15 cellular contexts compared by ENCODE assay signal in the genomic region with DNA sequence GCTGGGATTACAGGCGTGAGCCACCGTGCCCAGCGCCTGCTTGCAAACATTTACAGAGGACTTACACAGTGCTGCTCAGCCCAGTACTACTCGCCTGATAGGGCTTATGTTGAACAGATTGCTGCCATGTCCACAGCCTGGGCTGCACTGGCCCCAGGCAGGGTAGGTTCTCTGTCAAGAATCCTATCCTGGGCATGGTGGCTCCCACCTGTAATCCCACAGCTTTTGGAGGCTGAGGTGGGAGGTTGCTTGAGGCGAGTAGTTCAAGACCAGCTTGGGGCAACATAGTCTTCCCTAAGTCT. TPM values are rescaled to one million over a fixed set of nuclear protein-coding genes. Genes with fewer than 3 reads are reported as not detected.
A peak's percentile ranks its signal among the peaks of the same experiment; 100 is the strongest.
DNase-seq lines count a peak whose midpoint lies in the region; ATAC-seq and TF ChIP-seq lines count a peak whose summit lies in the region.
"Had no signal": no experiment of that assay in that cellular context is flagged by ENCODE, and none has a peak within 500 bp of the region (broad histone marks: within the 10 kb centered on the region; RNA-seq: fewer than 3 reads in every experiment).

No MANE protein-coding gene starts in this region.

- H3K36me3 ChIP-seq in lower lobe of right lung (no peaks in the 10 kb centered on the region), stomach smooth muscle (ENCODE audit: control insufficient read depth in 2 of 2, insufficient read depth in 2 of 2, low read length in 2 of 2) (peaks cover 0 to 3% of the 10 kb centered on the region in 2 donors)

- H3K27me3 ChIP-seq in lower lobe of right lung (ENCODE audit: low read depth) (no peaks in the 10 kb centered on the region), stomach smooth muscle (ENCODE audit: control insufficient read depth in 1 of 2, insufficient read depth in 2 of 2, low read length in 2 of 2) (no peaks in the 10 kb centered on the region)

- intact Hi-C loops in activated T-helper 2 cell treated with anti-CD3 and anti-CD28 coated beads, Interferon-gamma antibody, Interleukin-2, Interleukin-4, amounts not matched to agents 10 μg/mL and 5 μg/mL and 100 μg/mL, durations not matched to agents 14 hours and 24 hours and 36 hours (cut with micrococcal nuclease) = no loop called here
- intact Hi-C loops in lower lobe of right lung (cut with DNase I) = no loop called here

- peak overlapping the region; percentile 68 for H3K27ac Mint-ChIP-seq in activated CD4-positive, alpha-beta T cell treated with anti-CD3 and anti-CD28 coated beads, Interleukin-2, amount 10 ng/mL, durations not matched to agents 7 days and 5 days
- H3K27ac Mint-ChIP-seq in activated T-helper 2 cell treated with anti-CD3 and anti-CD28 coated beads, Interferon-gamma antibody, Interleukin-2, Interleukin-4, amounts not matched to agents 10 μg/mL and 5 μg/mL and 100 μg/mL, durations not matched to agents 14 hours and 24 hours and 36 hours = peak overlapping the region; percentile 36
- H3K27ac Mint-ChIP-seq in naive thymus-derived CD8-positive, alpha-beta T cell = peak overlapping the region in 2 of 10 donors; percentile 61 to 85

- no peak for TF ChIP-seq CTCF in lower lobe of right lung (IDR thresholded peaks at IDR 0.05)

- H3K9me3 Mint-ChIP-seq in activated CD4-positive, alpha-beta T cell treated with anti-CD3 and anti-CD28 coated beads, Interleukin-2, amount 10 ng/mL, durations not matched to agents 7 days and 5 days = peaks cover 2% of the 10 kb centered on the region
- no peaks in the 10 kb centered on the region for H3K9me3 Mint-ChIP-seq in activated T-helper 2 cell treated with anti-CD3 and anti-CD28 coated beads, Interferon-gamma antibody, Interleukin-2, Interleukin-4, amounts not matched to agents 10 μg/mL and 5 μg/mL and 100 μg/mL, durations not matched to agents 14 hours and 24 hours and 36 hours
- H3K9me3 Mint-ChIP-seq in naive thymus-derived CD8-positive, alpha-beta T cell = no peaks in the 10 kb centered on the region

- H3K4me1 Mint-ChIP-seq in activated CD4-positive, alpha-beta T cell treated with anti-CD3 and anti-CD28 coated beads, Interleukin-2, amount 10 ng/mL, durations not matched to agents 7 days and 5 days = peaks cover 49% of the 10 kb centered on the region
- peaks cover 47% of the 10 kb centered on the region for H3K4me1 Mint-ChIP-seq in activated T-helper 2 cell treated with anti-CD3 and anti-CD28 coated beads, Interferon-gamma antibody, Interleukin-2, Interleukin-4, amounts not matched to agents 10 μg/mL and 5 μg/mL and 100 μg/mL, durations not matched to agents 14 hours and 24 hours and 36 hours (ENCODE audit: low read depth)
- H3K4me1 Mint-ChIP-seq in naive thymus-derived CD8-positive, alpha-beta T cell = peaks cover 20 to 51% (median 49%) of the 10 kb centered on the region in 4 donors

- POLR2A ChIA-PET in activated CD4-positive, alpha-beta T cell treated with anti-CD3 and anti-CD28 coated beads, Interleukin-2, amount 10 ng/mL, durations not matched to agents 7 days and 5 days (lab: Charles Lee) = interaction anchor here (2.8 kb wide), 1 partner anchor 16 kb away, joined by 22 read pairs; a partner anchor contains a TSS
- POLR2A ChIA-PET in naive thymus-derived CD8-positive, alpha-beta T cell (lab: Charles Lee) = interaction anchor here (0.6 to 30.6 kb wide), 6 partner anchors 19 to 143 kb away, joined by 4 to 1573 read pairs (median 18); a partner anchor contains a TSS

- CTCF ChIA-PET in activated CD4-positive, alpha-beta T cell treated with anti-CD3 and anti-CD28 coated beads, Interleukin-2, amount 10 ng/mL, durations not matched to agents 7 days and 5 days (lab: Charles Lee) = interaction anchor here (1.2 to 8.7 kb wide), 4 partner anchors 11 to 135 kb away, joined by 4 to 190 read pairs (median 80); a partner anchor contains a TSS

- H3K27me3 Mint-ChIP-seq in activated CD4-positive, alpha-beta T cell treated with anti-CD3 and anti-CD28 coated beads, Interleukin-2, amount 10 ng/mL, durations not matched to agents 7 days and 5 days = no peaks in the 10 kb centered on the region
- no peaks in the 10 kb centered on the region for H3K27me3 Mint-ChIP-seq in activated T-helper 2 cell treated with anti-CD3 and anti-CD28 coated beads, Interferon-gamma antibody, Interleukin-2, Interleukin-4, amounts not matched to agents 10 μg/mL and 5 μg/mL and 100 μg/mL, durations not matched to agents 14 hours and 24 hours and 36 hours (ENCODE audit: low read depth)
- no peaks in the 10 kb centered on the region for H3K27me3 Mint-ChIP-seq in naive thymus-derived CD8-positive, alpha-beta T cell

- DNase-seq in activated CD4-positive, alpha-beta T cell treated with anti-CD3 and anti-CD28 coated beads, Interleukin-2, amount 10 ng/mL, durations not matched to agents 7 days and 5 days = no peak
- DNase-seq in activated CD4-positive, alpha-beta T cell treated with anti-CD3 and anti-CD28 coated beads for 1 hour = no peak
- no peak for DNase-seq in activated T-helper 2 cell treated with anti-CD3 and anti-CD28 coated beads, Interferon-gamma antibody, Interleukin-2, Interleukin-4, amounts not matched to agents 10 μg/mL and 5 μg/mL and 100 μg/mL, durations not matched to agents 14 hours and 24 hours and 36 hours (ENCODE audit: low spot score)
- no peak for DNase-seq in lower lobe of right lung
- DNase-seq in H4 (ENCODE audit: low spot score) = no peak
- no peak for DNase-seq in naive thymus-derived CD8-positive, alpha-beta T cell
- DNase-seq in NCI-H446 treated with DMSO at 0.1 percent for 48 hours (lab: John Stamatoyannopoulos, UW) = no peak
- DNase-seq: hippocampal formation, NCI-H1436 treated with DMSO at 0.1 percent for 48 hours, NCI-H526, retina, SHP77 treated with DMSO at 0.1 percent for 48 hours had no signal

- H3K4me1 ChIP-seq in lower lobe of right lung = peaks cover 89% of the 10 kb centered on the region
- H3K4me1 ChIP-seq in stomach smooth muscle (ENCODE audit: control insufficient read depth, insufficient read depth, low read length) = peaks cover 75% of the 10 kb centered on the region

- H3K9ac ChIP-seq in stomach smooth muscle (ENCODE audit: low read length in 2 of 2) = no peak overlapping the region

- H3K9me3 ChIP-seq in lower lobe of right lung = no peaks in the 10 kb centered on the region
- H3K9me3 ChIP-seq in stomach smooth muscle (ENCODE audit: control insufficient read depth in 2 of 2, low read length in 2 of 2) = no peaks in the 10 kb centered on the region

- H3K4me3 ChIP-seq in lower lobe of right lung (no peak overlapping the region), stomach smooth muscle (ENCODE audit: low read length in 2 of 2) (no peak overlapping the region)

- no peak for ATAC-seq in lower lobe of right lung
- ATAC-seq in naive thymus-derived CD8-positive, alpha-beta T cell = no peak

- peaks cover 3% of the 10 kb centered on the region for H3K36me3 Mint-ChIP-seq in activated CD4-positive, alpha-beta T cell treated with anti-CD3 and anti-CD28 coated beads, Interleukin-2, amount 10 ng/mL, durations not matched to agents 7 days and 5 days (ENCODE audit: low read depth)
- H3K36me3 Mint-ChIP-seq in activated T-helper 2 cell treated with anti-CD3 and anti-CD28 coated beads, Interferon-gamma antibody, Interleukin-2, Interleukin-4, amounts not matched to agents 10 μg/mL and 5 μg/mL and 100 μg/mL, durations not matched to agents 14 hours and 24 hours and 36 hours (ENCODE audit: low read depth) = no peaks in the 10 kb centered on the region
- H3K36me3 Mint-ChIP-seq in naive thymus-derived CD8-positive, alpha-beta T cell = peaks cover 0 to 9% (median 0%) of the 10 kb centered on the region in 3 donors

- H3K4me3 Mint-ChIP-seq in activated CD4-positive, alpha-beta T cell treated with anti-CD3 and anti-CD28 coated beads, Interleukin-2, amount 10 ng/mL, durations not matched to agents 7 days and 5 days = no peak overlapping the region
- no peak overlapping the region for H3K4me3 Mint-ChIP-seq in activated T-helper 2 cell treated with anti-CD3 and anti-CD28 coated beads, Interferon-gamma antibody, Interleukin-2, Interleukin-4, amounts not matched to agents 10 μg/mL and 5 μg/mL and 100 μg/mL, durations not matched to agents 14 hours and 24 hours and 36 hours (ENCODE audit: low read depth)
- H3K4me3 Mint-ChIP-seq in naive thymus-derived CD8-positive, alpha-beta T cell = peak overlapping the region in 2 of 10 donors; percentile 24 to 45

- H3K27ac ChIP-seq in lower lobe of right lung (peak overlapping the region; percentile 96), stomach smooth muscle (ENCODE audit: low read length) (peak overlapping the region; percentile 96)

RNA-seq across cellular contexts. Expression of a gene that starts 15.1 kb away (rescaled TPM):
- 100 to 1,000 TPM; 240 to 262 TPM for total RNA-seq in activated CD4-positive, alpha-beta T cell treated with anti-CD3 and anti-CD28 coated beads, Interleukin-2, amount 10 ng/mL, durations not matched to agents 7 days and 5 days
- 37.8 and 39.1 TPM in 2 replicates for total RNA-seq in activated T-helper 2 cell treated with anti-CD3 and anti-CD28 coated beads, Interferon-gamma antibody, Interleukin-2, Interleukin-4, amounts not matched to agents 10 μg/mL and 5 μg/mL and 100 μg/mL, durations not matched to agents 14 hours and 24 hours and 36 hours
- 1,554 TPM for total RNA-seq in lower lobe of right lung
- 101 and 102 TPM in 2 replicates for total RNA-seq in H4 (2014; rRNA removed; shearing (Covaris generic))
- 100 to 1,000 TPM; 836 to 848 TPM for total RNA-seq in naive thymus-derived CD8-positive, alpha-beta T cell
- polyA plus RNA-seq in naive thymus-derived CD8-positive, alpha-beta T cell = 1,000 to 10,000 TPM; 4,009 to 5,114 (median 5,016) TPM

RNA-seq across cellular contexts. Expression of a gene that starts 16.8 kb away (rescaled TPM):
- total RNA-seq in activated CD4-positive, alpha-beta T cell treated with anti-CD3 and anti-CD28 coated beads, Interleukin-2, amount 10 ng/mL, durations not matched to agents 7 days and 5 days = 10 to 100 TPM; 27.3 to 29.2 TPM
- total RNA-seq in activated T-helper 2 cell treated with anti-CD3 and anti-CD28 coated beads, Interferon-gamma antibody, Interleukin-2, Interleukin-4, amounts not matched to agents 10 μg/mL and 5 μg/mL and 100 μg/mL, durations not matched to agents 14 hours and 24 hours and 36 hours = 13.2 and 14.7 TPM in 2 replicates
- 25.4 TPM for total RNA-seq in lower lobe of right lung
- total RNA-seq in H4 (2014; rRNA removed; shearing (Covaris generic)) = 16.9 and 21.2 TPM in 2 replicates
- total RNA-seq in naive thymus-derived CD8-positive, alpha-beta T cell = 10 to 100 TPM; 32.5 to 34.4 TPM
- 100 to 1,000 TPM in 1 of 3 donors, 10 to 100 TPM in 2; 98.4 to 101 (median 98.6) TPM for polyA plus RNA-seq in naive thymus-derived CD8-positive, alpha-beta T cell

RNA-seq across cellular contexts. Expression of a gene that starts 16.9 kb away (rescaled TPM):
- total RNA-seq in activated CD4-positive, alpha-beta T cell treated with anti-CD3 and anti-CD28 coated beads, Interleukin-2, amount 10 ng/mL, durations not matched to agents 7 days and 5 days = 1 to 10 TPM; 2.0 to 2.2 TPM
- 4.1 TPM in 2 replicates for total RNA-seq in activated T-helper 2 cell treated with anti-CD3 and anti-CD28 coated beads, Interferon-gamma antibody, Interleukin-2, Interleukin-4, amounts not matched to agents 10 μg/mL and 5 μg/mL and 100 μg/mL, durations not matched to agents 14 hours and 24 hours and 36 hours
- 0.41 TPM for total RNA-seq in lower lobe of right lung
- total RNA-seq in H4 (2014; rRNA removed; shearing (Covaris generic)) = 0.54 and 0.70 TPM in 2 replicates
- 1 to 10 TPM in 1 of 2 experiments, under 1 TPM in 1; 0.96 to 1.6 TPM for total RNA-seq in naive thymus-derived CD8-positive, alpha-beta T cell
- polyA plus RNA-seq in naive thymus-derived CD8-positive, alpha-beta T cell = under 1 TPM; 0.12 to 0.38 (median 0.25) TPM

RNA-seq across cellular contexts. Expression of a gene that starts 23.4 kb away (rescaled TPM):
- total RNA-seq in activated CD4-positive, alpha-beta T cell treated with anti-CD3 and anti-CD28 coated beads, Interleukin-2, amount 10 ng/mL, durations not matched to agents 7 days and 5 days = 10 to 100 TPM; 49.5 to 57.5 TPM
- total RNA-seq in activated T-helper 2 cell treated with anti-CD3 and anti-CD28 coated beads, Interferon-gamma antibody, Interleukin-2, Interleukin-4, amounts not matched to agents 10 μg/mL and 5 μg/mL and 100 μg/mL, durations not matched to agents 14 hours and 24 hours and 36 hours = 38.1 and 39.4 TPM in 2 replicates
- total RNA-seq in lower lobe of right lung = 30.9 TPM
- 15.1 and 18.7 TPM in 2 replicates for total RNA-seq in H4 (2014; rRNA removed; shearing (Covaris generic))
- 10 to 100 TPM; 54.6 to 59.4 TPM for total RNA-seq in naive thymus-derived CD8-positive, alpha-beta T cell
- polyA plus RNA-seq in naive thymus-derived CD8-positive, alpha-beta T cell = 10 to 100 TPM; 26.3 to 31.7 (median 29.3) TPM

RNA-seq across cellular contexts. Expression of a gene that starts 40.3 kb away (rescaled TPM):
- total RNA-seq in activated CD4-positive, alpha-beta T cell treated with anti-CD3 and anti-CD28 coated beads, Interleukin-2, amount 10 ng/mL, durations not matched to agents 7 days and 5 days = not detected
- total RNA-seq in activated T-helper 2 cell treated with anti-CD3 and anti-CD28 coated beads, Interferon-gamma antibody, Interleukin-2, Interleukin-4, amounts not matched to agents 10 μg/mL and 5 μg/mL and 100 μg/mL, durations not matched to agents 14 hours and 24 hours and 36 hours = not detected in 2 replicates
- total RNA-seq in lower lobe of right lung = not detected
- total RNA-seq in H4 (2014; rRNA removed; shearing (Covaris generic)) = not detected in 2 replicates
- total RNA-seq in naive thymus-derived CD8-positive, alpha-beta T cell = not detected
- polyA plus RNA-seq in naive thymus-derived CD8-positive, alpha-beta T cell = not detected
- total RNA-seq: A172, subcutaneous adipose tissue had no signal
